In genomic region chr7:45888993-45889366, GRCh38 we compare ENCODE assay signal across 1 cellular context.
A peak's percentile ranks its signal among the peaks of the same experiment; 100 is the strongest.
TF ChIP-seq lines count a peak whose summit lies in the region.

No MANE protein-coding gene starts in this region.

TF ChIP-seq in H1, 55 proteins besides CTCF, POLR2A, EP300 and RAD21:
- no peak for TF ChIP-seq PHF8 (conservative IDR thresholded peaks at IDR 0.05; ENCODE audit: low read depth, low read length)
- TF ChIP-seq KDM4A (IDR thresholded peaks at IDR 0.05; ENCODE audit: low read depth, low read length, severe bottlenecking), result peak; percentile 28
TF ChIP-seq in H1: peak in this region for 1.
